In genomic region chr1:74857676-74858075, GRCh38 we compare ENCODE assay signal across 18 cellular contexts.
DNase-seq lines count a peak whose midpoint lies in the region; ATAC-seq and TF ChIP-seq lines count a peak whose summit lies in the region.
"Had no signal": no experiment of that assay in that cellular context is flagged by ENCODE, and none has a peak within 500 bp of the region (broad histone marks: within the 10 kb centered on the region; RNA-seq: fewer than 3 reads in every experiment).

No MANE protein-coding gene starts in this region.

- H2AFZ ChIP-seq in trophoblast cell (ENCODE audit: insufficient read depth, low read length, poor library complexity): no peak overlapping the region

- no peak overlapping the region for H3K14ac ChIP-seq in trophoblast cell (ENCODE audit: low read length)

- no peak overlapping the region for H3K4me2 ChIP-seq in trophoblast cell (ENCODE audit: low read length)

- H3K27ac ChIP-seq in colonic mucosa: no peak overlapping the region
- no peak overlapping the region for H3K27ac ChIP-seq in trophoblast cell (ENCODE audit: low read depth, low read length)
- no peak overlapping the region for H3K27ac ChIP-seq in heart right ventricle
- H3K27ac ChIP-seq: C4-2B, sigmoid colon, WERI-Rb-1 had no signal

- no peak overlapping the region for H3K4me3 Mint-ChIP-seq in neural crest cell
- H3K4me3 Mint-ChIP-seq: central memory CD8-positive, alpha-beta T cell had no signal

- no peaks in the 10 kb centered on the region for H3K79me1 ChIP-seq in trophoblast cell (ENCODE audit: low read length)

- no peak overlapping the region for H3K4ac ChIP-seq in trophoblast cell (ENCODE audit: low read depth, low read length)

- H3K23ac ChIP-seq in trophoblast cell (ENCODE audit: low read length): no peak overlapping the region

- no peaks in the 10 kb centered on the region for H3K36me3 ChIP-seq in colonic mucosa
- no peaks in the 10 kb centered on the region for H3K36me3 ChIP-seq in trophoblast cell (ENCODE audit: control insufficient read depth in 1 of 2, insufficient read depth in 2 of 2, low read length in 2 of 2)
- no peaks in the 10 kb centered on the region for H3K36me3 ChIP-seq in heart right ventricle
- H3K36me3 ChIP-seq: sigmoid colon, WERI-Rb-1 had no signal

- DNase-seq in H4 (ENCODE audit: low spot score) (peak; percentile 23), neural crest cell (ENCODE audit: low read depth, low spot score) (no peak), colonic mucosa (no peak), trophoblast cell (no peak), heart right ventricle (no peak)
- DNase-seq: activated effector memory CD4-positive, alpha-beta T cell treated with Interleukin-2 at 50 U/mL for 16 hours; DMS53; HCEC 1CT; MM.1S; NCI-H2081; NCI-H526 treated with DMSO at 0.1 percent for 48 hours; sigmoid colon; stimulated activated CD4-positive, alpha-beta T cell treated with anti-CD3 and anti-CD28 coated beads, Interleukin-4, amount 100 ng/mL, for 1 hour; WERI-Rb-1 had no signal

- ATAC-seq in GM19025 (IDR thresholded peaks at IDR 0.05; ENCODE audit: low read depth, unreplicated experiment): peak; percentile 42
- peak; percentile 19 for ATAC-seq in HG03280 (IDR thresholded peaks at IDR 0.05; ENCODE audit: unreplicated experiment)
- ATAC-seq in heart right ventricle: no peak

- TF ChIP-seq CTCF in neural crest cell (conservative IDR thresholded peaks at IDR 0.05): no peak
- no peak for TF ChIP-seq CTCF in colonic mucosa (IDR thresholded peaks at IDR 0.05)
- TF ChIP-seq CTCF in heart right ventricle (IDR thresholded peaks at IDR 0.05): no peak

- no peaks in the 10 kb centered on the region for H3K27me3 ChIP-seq in colonic mucosa
- H3K27me3 ChIP-seq in trophoblast cell (ENCODE audit: insufficient read depth, low read length): no peaks in the 10 kb centered on the region
- H3K27me3 ChIP-seq in heart right ventricle: no peaks in the 10 kb centered on the region
- H3K27me3 ChIP-seq: sigmoid colon had no signal

- intact Hi-C loops in colonic mucosa (cut with DNase I): no loop called here
- intact Hi-C loops in heart right ventricle (cut with DNase I): no loop called here

- H3K4me1 Mint-ChIP-seq in neural crest cell: peaks cover 8% of the 10 kb centered on the region
- H3K4me1 Mint-ChIP-seq: central memory CD8-positive, alpha-beta T cell had no signal

- H2BK5ac ChIP-seq in trophoblast cell (ENCODE audit: low read depth, low read length, poor library complexity): no peak overlapping the region

- H3K18ac ChIP-seq in trophoblast cell (ENCODE audit: low read length): no peak overlapping the region

- H4K12ac ChIP-seq in trophoblast cell (ENCODE audit: low read depth, low read length): no peak overlapping the region

- no peaks in the 10 kb centered on the region for H3K4me1 ChIP-seq in colonic mucosa
- no peaks in the 10 kb centered on the region for H3K4me1 ChIP-seq in trophoblast cell (ENCODE audit: control insufficient read depth in 1 of 2, insufficient read depth in 2 of 2, low read length in 2 of 2)
- no peaks in the 10 kb centered on the region for H3K4me1 ChIP-seq in heart right ventricle
- H3K4me1 ChIP-seq: sigmoid colon had no signal

- no peak overlapping the region for H3K9ac ChIP-seq in colonic mucosa (ENCODE audit: low read depth in 2 of 2, low read length in 2 of 2)
- H3K9ac ChIP-seq in trophoblast cell (ENCODE audit: low read length): no peak overlapping the region

- H3K27ac Mint-ChIP-seq in neural crest cell (ENCODE audit: unreplicated experiment): peak overlapping the region; percentile 90

- H4K91ac ChIP-seq in trophoblast cell (ENCODE audit: low read depth, low read length): no peak overlapping the region

- no peak overlapping the region for H3K4me3 ChIP-seq in colonic mucosa
- no peak overlapping the region for H3K4me3 ChIP-seq in trophoblast cell (ENCODE audit: low read depth, low read length)
- no peak overlapping the region for H3K4me3 ChIP-seq in heart right ventricle
- H3K4me3 ChIP-seq: sigmoid colon had no signal

- H2AK5ac ChIP-seq in trophoblast cell (ENCODE audit: low read length): no peak overlapping the region

- no peaks in the 10 kb centered on the region for H3K79me2 ChIP-seq in trophoblast cell (ENCODE audit: control insufficient read depth, insufficient read depth, low read length, poor library complexity)

- no peak overlapping the region for H4K8ac ChIP-seq in trophoblast cell (ENCODE audit: low read depth, low read length)

- H3K9me3 ChIP-seq in colonic mucosa: no peaks in the 10 kb centered on the region
- H3K9me3 ChIP-seq in trophoblast cell (ENCODE audit: insufficient read depth, low read depth, low read length): peaks cover 3% of the 10 kb centered on the region
- H3K9me3 ChIP-seq in heart right ventricle: peaks cover 0 to 6% (median 0%) of the 10 kb centered on the region in 11 donors
- H3K9me3 ChIP-seq: sigmoid colon had no signal

- no peak overlapping the region for H2BK12ac ChIP-seq in trophoblast cell (ENCODE audit: low read length)

- H2BK120ac ChIP-seq in trophoblast cell (ENCODE audit: insufficient read depth, low read length, poor library complexity): no peak overlapping the region

- H3K27me3 Mint-ChIP-seq in neural crest cell (ENCODE audit: low read depth): no peaks in the 10 kb centered on the region
- H3K27me3 Mint-ChIP-seq: central memory CD8-positive, alpha-beta T cell had no signal

- no peaks in the 10 kb centered on the region for H3K9me3 Mint-ChIP-seq in neural crest cell

- 100% methylated on average over 2 of the region's 6 CpGs for WGBS in trophoblast cell (ENCODE audit: extremely low coverage, insufficient coverage, insufficient read length)
- WGBS in heart right ventricle, 2 donors: 84 to 90% methylated on average over 6 of the region's 6 CpGs

- H3K36me3 Mint-ChIP-seq in neural crest cell (ENCODE audit: low read depth): no peaks in the 10 kb centered on the region

Comparison
In these comparisons a context has a peak if more than half of its experiments do, and no peak if none do; other contexts are left out.
1. ATAC-seq: peak in GM19025 (single experiment) and HG03280 (single experiment); none in heart right ventricle (0 of 8).